In genomic region chr17:12020595-12021590, GRCh38 we compare ENCODE assay signal across 8 cellular contexts. TPM values are rescaled to one million over a fixed set of nuclear protein-coding genes. Genes with fewer than 3 reads are reported as not detected.
DNase-seq lines count a peak whose midpoint lies in the region; ATAC-seq and TF ChIP-seq lines count a peak whose summit lies in the region.

TSS of gene MAP2K4 (plus strand) at chr17:12020877. CDS start at chr17:12020887, 10 bp downstream.

- no peaks in the 10 kb centered on the region for H3K27me3 ChIP-seq in AG04450 (ENCODE audit: control insufficient read depth, insufficient read depth, low read length)

- ATAC-seq in GM18868 (IDR thresholded peaks at IDR 0.05; ENCODE audit: unreplicated experiment) = peak; percentile 95
- peak; percentile 88 for ATAC-seq in HG03103 (IDR thresholded peaks at IDR 0.05; ENCODE audit: low read depth, unreplicated experiment)

- POLR2A ChIA-PET in AG04450 (lab: Yijun Ruan, JAX) = interaction anchor here (0.6 to 3.9 kb wide), 8 partner anchors 11 to 997 kb away, joined by 3 to 48 read pairs (median 4); partner anchors contain the start of genes ELAC2 and ZNF18

- H3K27ac ChIP-seq in AG04450 (ENCODE audit: low read depth, low read length) = no peak within 1 kb of the TSS

- no peak for TF ChIP-seq CTCF in AG04450 (IDR thresholded peaks at IDR 0.05; ENCODE audit: low read depth, low read length)

- CTCF ChIA-PET in AG04450 (lab: Charles Lee) = no interaction called here

- no peaks in the 10 kb centered on the region for H3K9me3 ChIP-seq in AG04450 (ENCODE audit: control insufficient read depth, insufficient read depth, low read length)

- H3K4me3 ChIP-seq in AG04450 (ENCODE audit: low read depth, low read length) = peak within 1 kb of the TSS; percentile 62

- DNase-seq in AG04450 (ENCODE audit: low read depth, low spot score) (peak; percentile 64), NCI-H345 (lab: John Stamatoyannopoulos, UW) (peak; percentile 79), cerebellum (ENCODE audit: low spot score) (peak; percentile 97), kidney glomerular epithelial cell (lab: John Stamatoyannopoulos, UW) (peak; percentile 52)
- peak; percentile 92 for DNase-seq in activated CD4-positive, alpha-beta T cell treated with anti-CD3 and anti-CD28 coated beads for 1 hour
- DNase-seq in stimulated activated CD4-positive, alpha-beta T cell treated with anti-CD3 and anti-CD28 coated beads, Interleukin-15, amount 100 ng/mL, for 48 hours (ENCODE audit: low read depth in 2 of 2) = peak; percentile 82 to 90

RNA-seq across cellular contexts. Expression of gene MAP2K4, which starts in this region (rescaled TPM):
- polyA plus RNA-seq in AG04450 (2011; rRNA removed) = 25.6 and 32.9 TPM in 2 replicates
- polyA minus RNA-seq in AG04450 (2011; rRNA and poly(A)+ RNA removed) = 22.5 and 29.9 TPM in 2 replicates
- total RNA-seq in cerebellum = 70.0 TPM
